ENCODE assay signal across 8 cellular contexts in genomic region chr16:70113982-70114826, GRCh38. TPM values are rescaled to one million over a fixed set of nuclear protein-coding genes. Genes with fewer than 3 reads are reported as not detected.
DNase-seq lines count a peak whose midpoint lies in the region; ATAC-seq and TF ChIP-seq lines count a peak whose summit lies in the region.
"Not testable (repeated sequence)": the region's sequence is repeated elsewhere in the genome, so short reads cannot be mapped to it uniquely, and the experiment has no call there.

TSS of gene PDPR (plus strand) at chr16:70114332. CDS start at chr16:70120493, 6,161 bp downstream.

- peaks cover 27% of the 10 kb centered on the region for H3K4me1 Mint-ChIP-seq in activated naive CD4-positive, alpha-beta T cell treated with anti-CD3 and anti-CD28 coated beads, Interleukin-2, amount 50 U/mL, for 24 hours

- POLR2A ChIA-PET in GM10248 (lab: Yijun Ruan, JAX), result not testable (repeated sequence)

- H3K9me3 Mint-ChIP-seq in activated naive CD4-positive, alpha-beta T cell treated with anti-CD3 and anti-CD28 coated beads, Interleukin-2, amount 50 U/mL, for 24 hours, result not testable (repeated sequence)

- DNase-seq in GM10248 (ENCODE audit: extremely low spot score) (peak; percentile 82), NCI-H1092 treated with DMSO at 0.1 percent for 48 hours (lab: John Stamatoyannopoulos, UW) (peak; percentile 81), SKM-1 (lab: John Stamatoyannopoulos, UW; ENCODE audit: unreplicated experiment) (peak; percentile 14), glomerular visceral epithelial cell (ENCODE audit: extremely low spot score) (peak; percentile 85), occipital lobe (lab: John Stamatoyannopoulos, UW) (peak; percentile 82), superior temporal gyrus (ENCODE audit: extremely low spot score) (peak; percentile 84)

- H3K4me3 Mint-ChIP-seq in activated naive CD4-positive, alpha-beta T cell treated with anti-CD3 and anti-CD28 coated beads, Interleukin-2, amount 50 U/mL, for 24 hours, result peak within 1 kb of the TSS; percentile 92

- CTCF ChIA-PET in GM10248 (lab: Yijun Ruan, JAX), result not testable (repeated sequence)

- not testable (repeated sequence) for H3K36me3 Mint-ChIP-seq in activated naive CD4-positive, alpha-beta T cell treated with anti-CD3 and anti-CD28 coated beads, Interleukin-2, amount 50 U/mL, for 24 hours

- not testable (repeated sequence) for TF ChIP-seq CTCF in GM10248 (IDR thresholded peaks at IDR 0.05; ENCODE audit: control extremely low read depth, extremely low read depth, low read depth, missing control alignments)

- H3K27ac Mint-ChIP-seq in activated naive CD4-positive, alpha-beta T cell treated with anti-CD3 and anti-CD28 coated beads, Interleukin-2, amount 50 U/mL, for 24 hours, result peak within 1 kb of the TSS; percentile 83

- peak; percentile 89 for ATAC-seq in HG02623 (IDR thresholded peaks at IDR 0.05; ENCODE audit: unreplicated experiment)

- H3K27me3 Mint-ChIP-seq in activated naive CD4-positive, alpha-beta T cell treated with anti-CD3 and anti-CD28 coated beads, Interleukin-2, amount 50 U/mL, for 24 hours, result not testable (repeated sequence)

RNA-seq across cellular contexts. Expression of gene PDPR, which starts in this region (rescaled TPM):
- total RNA-seq in occipital lobe, result 8.7 TPM

Comparison
In these comparisons a context has a peak if more than half of its experiments do, and no peak if none do; other contexts are left out.
1. Peak in every context shown above with its lines: DNase-seq and ATAC-seq.
2. DNase-seq: peak in every context shown above with its lines; median percentile 85 in glomerular visceral epithelial cell; 84 in superior temporal gyrus; 82 in GM10248; 82 in occipital lobe; 81 in NCI-H1092 treated with DMSO at 0.1 percent for 48 hours; 14 in SKM-1.